In the genomic region with DNA sequence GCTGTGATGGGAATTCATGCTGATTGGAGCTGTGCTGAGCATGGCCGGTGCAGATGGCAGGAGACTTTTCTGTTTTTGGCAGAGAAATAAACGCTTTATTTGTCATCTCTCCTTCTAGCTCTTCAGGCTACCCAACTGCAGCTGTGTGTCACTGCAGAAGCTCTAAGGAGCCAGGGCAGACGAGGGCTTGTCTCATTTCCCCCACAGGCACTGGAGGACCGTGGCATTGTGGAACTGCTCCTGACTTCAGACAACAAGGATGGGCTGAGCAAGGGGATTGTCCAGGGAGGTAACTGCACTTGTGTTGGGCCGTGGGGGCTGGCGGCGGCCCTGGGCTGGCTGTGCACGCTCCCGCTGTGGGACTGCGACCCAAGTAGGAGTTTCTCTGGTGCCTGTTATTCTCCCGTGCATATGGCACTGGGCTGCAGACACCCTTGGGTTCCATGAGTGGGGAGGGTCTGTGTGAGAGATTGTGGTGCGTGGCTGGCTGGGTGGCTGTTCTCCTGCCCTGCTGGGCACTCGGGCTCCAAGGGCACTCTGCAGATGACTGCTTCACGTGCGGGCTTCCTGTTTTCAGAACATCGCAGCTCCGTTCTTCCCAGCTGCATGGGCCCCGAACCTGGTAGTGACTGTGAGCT, we compare ENCODE assay signal across 29 cellular contexts. TPM values are rescaled to one million over a fixed set of nuclear protein-coding genes. Genes with fewer than 3 reads are reported as not detected.
"Had no signal": no experiment of that assay in that cellular context is flagged by ENCODE, and none has a peak within 500 bp of the region (broad histone marks: within the 10 kb centered on the region; RNA-seq: fewer than 3 reads in every experiment).

No MANE protein-coding gene starts in this region.

- H3K36me3 ChIP-seq: esophagus squamous epithelium, heart right ventricle, spleen, tibial nerve had no signal

- ATAC-seq: activated CD4-positive, CD25-positive, alpha-beta regulatory T cell treated with anti-CD3 and anti-CD28 coated beads, Interleukin-2, amount 50 U/mL, for 24 hours; activated T-helper 17 cell treated with anti-CD3 and anti-CD28 coated beads, Interleukin-2, amount 50 U/mL, for 72 hours; left ventricle myocardium superior; naive thymus-derived CD4-positive, alpha-beta T cell; right cardiac atrium had no signal

- H3K27me3 ChIP-seq: tibial nerve had no signal

- H3K36me3 Mint-ChIP-seq: activated CD4-positive, alpha-beta memory T cell treated with anti-CD3 and anti-CD28 coated beads for 36 hours had no signal

- H3K27ac ChIP-seq: epithelial cell of prostate, esophagus squamous epithelium, heart right ventricle, spleen, tibial nerve had no signal

- H3K4me3 Mint-ChIP-seq: activated CD4-positive, alpha-beta memory T cell treated with anti-CD3 and anti-CD28 coated beads for 36 hours; activated T-cell treated with anti-CD3 and anti-CD28 coated beads, Interleukin-2, amount 50 U/mL, for 4 hours; activated T-helper 17 cell treated with anti-CD3 and anti-CD28 coated beads, Interleukin-2, amount 50 U/mL, for 72 hours; mesothelial cell of epicardium; neural crest cell; T-helper 1 cell treated with Interleukin-12 subunit alpha and Interleukin-12 subunit beta and Interleukin-4 antibody, amounts not matched to agents 30 μg/mL and 1 μg/mL, for 36 hours had no signal

- H3K9me3 Mint-ChIP-seq: activated CD4-positive, alpha-beta memory T cell treated with anti-CD3 and anti-CD28 coated beads for 36 hours; activated T-helper 17 cell treated with anti-CD3 and anti-CD28 coated beads, Interleukin-2, amount 50 U/mL, for 72 hours; neural crest cell; T-helper 1 cell treated with Interleukin-12 subunit alpha and Interleukin-12 subunit beta and Interleukin-4 antibody, amounts not matched to agents 30 μg/mL and 1 μg/mL, for 36 hours had no signal

- H3K27ac Mint-ChIP-seq: activated CD4-positive, alpha-beta memory T cell treated with anti-CD3 and anti-CD28 coated beads for 36 hours; mesothelial cell of epicardium; T-helper 1 cell treated with Interleukin-12 subunit alpha and Interleukin-12 subunit beta and Interleukin-4 antibody, amounts not matched to agents 30 μg/mL and 1 μg/mL, for 36 hours had no signal

- H3K4me3 ChIP-seq: esophagus squamous epithelium, heart right ventricle, spleen, tibial nerve had no signal

- H3K9me3 ChIP-seq: esophagus squamous epithelium, tibial nerve had no signal

- DNase-seq: activated CD4-positive, alpha-beta memory T cell treated with anti-CD3 and anti-CD28 coated beads for 36 hours; activated CD4-positive, alpha-beta T cell treated with anti-CD3 and anti-CD28 coated beads for 48 hours; activated gamma-delta T cell treated with Interleukin-2 at 50 U/mL for 16 hours; activated naive CD4-positive, alpha-beta T cell treated with anti-CD3 and anti-CD28 coated beads, Interleukin-2, amount 50 U/mL, for 16 hours; activated T-cell treated with anti-CD3 and anti-CD28 coated beads, Interleukin-2, amount 50 U/mL, for 4 hours; amniotic stem cell; central memory CD4-positive, alpha-beta T cell; dermis blood vessel endothelial cell; effector CD4-positive, alpha-beta T cell; esophagus squamous epithelium; foreskin melanocyte; heart right ventricle; left ventricle myocardium superior; naive thymus-derived CD4-positive, alpha-beta T cell; occipital lobe; right cardiac atrium; stimulated activated naive CD4-positive, alpha-beta T cell; SW 1271; T-helper 9 cell had no signal

RNA-seq across cellular contexts. Expression of a gene that starts 53.1 kb away (rescaled TPM):
- total RNA-seq: dermis blood vessel endothelial cell, glomerular endothelial cell, lung microvascular endothelial cell had no signal
- polyA plus RNA-seq: naive thymus-derived CD4-positive, alpha-beta T cell had no signal
